ENCODE assay signal across 1 cellular context in the genomic region with DNA sequence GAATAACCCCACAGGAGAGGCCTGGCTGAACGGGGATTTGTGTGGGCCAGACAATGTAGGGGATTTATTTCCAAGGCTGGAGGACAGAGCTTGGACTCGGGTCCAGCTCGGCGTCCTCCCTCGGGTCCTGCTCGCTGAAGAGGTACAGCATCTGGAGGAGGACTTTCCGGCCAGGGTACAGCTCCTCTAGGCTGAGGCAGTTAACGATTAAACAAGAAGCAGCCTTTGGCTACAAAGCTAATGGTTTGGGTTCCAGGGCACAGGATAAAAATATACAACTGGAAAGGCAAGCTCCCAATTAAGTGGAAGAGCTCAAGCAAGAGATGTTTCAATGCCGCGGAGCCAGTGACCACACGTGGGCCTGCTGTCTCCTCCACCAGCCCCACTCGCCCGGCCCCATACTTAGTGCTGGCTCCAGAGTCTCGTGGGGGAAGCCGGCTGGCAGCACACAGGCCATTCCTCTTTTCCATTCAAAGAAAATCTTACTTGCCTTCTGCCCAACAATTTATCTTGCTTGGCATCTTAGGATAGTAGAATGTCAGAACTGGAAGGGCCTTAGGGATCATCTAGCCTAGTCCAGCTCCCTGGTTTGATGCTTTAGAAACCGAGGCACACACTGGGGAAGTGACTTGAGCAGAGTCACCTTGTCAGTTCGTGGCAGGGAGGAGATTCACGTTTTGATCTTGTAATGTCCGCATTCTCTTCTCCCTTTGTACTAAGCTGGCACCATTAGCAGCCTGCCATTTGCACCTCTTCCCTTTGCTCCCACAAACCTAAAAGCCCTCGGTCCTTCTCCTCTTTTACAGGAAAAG.
TF ChIP-seq lines count a peak whose summit lies in the region.

No MANE protein-coding gene starts in this region.

TF ChIP-seq in HepG2, 621 proteins besides CTCF, POLR2A, EP300 and RAD21 (continued from another document and continues in another):
- TF ChIP-seq, protein P1, sequence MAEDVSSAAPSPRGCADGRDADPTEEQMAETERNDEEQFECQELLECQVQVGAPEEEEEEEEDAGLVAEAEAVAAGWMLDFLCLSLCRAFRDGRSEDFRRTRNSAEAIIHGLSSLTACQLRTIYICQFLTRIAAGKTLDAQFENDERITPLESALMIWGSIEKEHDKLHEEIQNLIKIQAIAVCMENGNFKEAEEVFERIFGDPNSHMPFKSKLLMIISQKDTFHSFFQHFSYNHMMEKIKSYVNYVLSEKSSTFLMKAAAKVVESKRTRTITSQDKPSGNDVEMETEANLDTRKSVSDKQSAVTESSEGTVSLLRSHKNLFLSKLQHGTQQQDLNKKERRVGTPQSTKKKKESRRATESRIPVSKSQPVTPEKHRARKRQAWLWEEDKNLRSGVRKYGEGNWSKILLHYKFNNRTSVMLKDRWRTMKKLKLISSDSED (CRISPR knock-in tag; IDR thresholded peaks at IDR 0.05) = no peak
- TF ChIP-seq SMAD3 (CRISPR knock-in tag; IDR thresholded peaks at IDR 0.05) = no peak
- no peak for TF ChIP-seq ZNF713 (CRISPR knock-in tag; IDR thresholded peaks at IDR 0.05)
- no peak for TF ChIP-seq NONO (IDR thresholded peaks at IDR 0.05)
- TF ChIP-seq NONO (CRISPR knock-in tag; conservative IDR thresholded peaks at IDR 0.05) = no peak
- TF ChIP-seq NFIC (IDR thresholded peaks at IDR 0.05; ENCODE audit: low read length) = no peak
- TF ChIP-seq KLF6 (CRISPR knock-in tag; IDR thresholded peaks at IDR 0.05) = no peak
- no peak for TF ChIP-seq CAMTA2 (CRISPR knock-in tag; IDR thresholded peaks at IDR 0.05; ENCODE audit: borderline replicate concordance)
- TF ChIP-seq, protein P2, sequence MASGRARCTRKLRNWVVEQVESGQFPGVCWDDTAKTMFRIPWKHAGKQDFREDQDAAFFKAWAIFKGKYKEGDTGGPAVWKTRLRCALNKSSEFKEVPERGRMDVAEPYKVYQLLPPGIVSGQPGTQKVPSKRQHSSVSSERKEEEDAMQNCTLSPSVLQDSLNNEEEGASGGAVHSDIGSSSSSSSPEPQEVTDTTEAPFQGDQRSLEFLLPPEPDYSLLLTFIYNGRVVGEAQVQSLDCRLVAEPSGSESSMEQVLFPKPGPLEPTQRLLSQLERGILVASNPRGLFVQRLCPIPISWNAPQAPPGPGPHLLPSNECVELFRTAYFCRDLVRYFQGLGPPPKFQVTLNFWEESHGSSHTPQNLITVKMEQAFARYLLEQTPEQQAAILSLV (CRISPR knock-in tag; IDR thresholded peaks at IDR 0.05; ENCODE audit: borderline replicate concordance) = no peak
- TF ChIP-seq, protein P3, sequence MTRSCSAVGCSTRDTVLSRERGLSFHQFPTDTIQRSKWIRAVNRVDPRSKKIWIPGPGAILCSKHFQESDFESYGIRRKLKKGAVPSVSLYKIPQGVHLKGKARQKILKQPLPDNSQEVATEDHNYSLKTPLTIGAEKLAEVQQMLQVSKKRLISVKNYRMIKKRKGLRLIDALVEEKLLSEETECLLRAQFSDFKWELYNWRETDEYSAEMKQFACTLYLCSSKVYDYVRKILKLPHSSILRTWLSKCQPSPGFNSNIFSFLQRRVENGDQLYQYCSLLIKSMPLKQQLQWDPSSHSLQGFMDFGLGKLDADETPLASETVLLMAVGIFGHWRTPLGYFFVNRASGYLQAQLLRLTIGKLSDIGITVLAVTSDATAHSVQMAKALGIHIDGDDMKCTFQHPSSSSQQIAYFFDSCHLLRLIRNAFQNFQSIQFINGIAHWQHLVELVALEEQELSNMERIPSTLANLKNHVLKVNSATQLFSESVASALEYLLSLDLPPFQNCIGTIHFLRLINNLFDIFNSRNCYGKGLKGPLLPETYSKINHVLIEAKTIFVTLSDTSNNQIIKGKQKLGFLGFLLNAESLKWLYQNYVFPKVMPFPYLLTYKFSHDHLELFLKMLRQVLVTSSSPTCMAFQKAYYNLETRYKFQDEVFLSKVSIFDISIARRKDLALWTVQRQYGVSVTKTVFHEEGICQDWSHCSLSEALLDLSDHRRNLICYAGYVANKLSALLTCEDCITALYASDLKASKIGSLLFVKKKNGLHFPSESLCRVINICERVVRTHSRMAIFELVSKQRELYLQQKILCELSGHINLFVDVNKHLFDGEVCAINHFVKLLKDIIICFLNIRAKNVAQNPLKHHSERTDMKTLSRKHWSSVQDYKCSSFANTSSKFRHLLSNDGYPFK (CRISPR knock-in tag; IDR thresholded peaks at IDR 0.05; ENCODE audit: borderline replicate concordance) = no peak
- TF ChIP-seq BRCA1 (CRISPR knock-in tag; IDR thresholded peaks at IDR 0.05) = no peak
- no peak for TF ChIP-seq ZFP90 (CRISPR knock-in tag; IDR thresholded peaks at IDR 0.05; ENCODE audit: borderline replicate concordance)
- TF ChIP-seq, protein P4, sequence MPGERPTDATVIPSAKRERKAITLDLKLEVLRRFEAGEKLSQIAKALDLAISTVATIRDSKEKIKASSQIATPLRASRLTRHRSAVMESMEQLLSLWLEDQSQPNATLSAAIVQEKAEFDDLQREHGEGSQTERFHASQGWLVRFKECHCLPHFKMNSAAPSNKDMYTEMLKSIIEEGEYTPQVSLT (CRISPR knock-in tag; IDR thresholded peaks at IDR 0.05; ENCODE audit: borderline replicate concordance, low read depth) = no peak
- TF ChIP-seq NPAS2 (CRISPR knock-in tag; IDR thresholded peaks at IDR 0.05; ENCODE audit: borderline replicate concordance) = no peak
- TF ChIP-seq MAFG (CRISPR knock-in tag; IDR thresholded peaks at IDR 0.05) = no peak
- TF ChIP-seq, protein P5, sequence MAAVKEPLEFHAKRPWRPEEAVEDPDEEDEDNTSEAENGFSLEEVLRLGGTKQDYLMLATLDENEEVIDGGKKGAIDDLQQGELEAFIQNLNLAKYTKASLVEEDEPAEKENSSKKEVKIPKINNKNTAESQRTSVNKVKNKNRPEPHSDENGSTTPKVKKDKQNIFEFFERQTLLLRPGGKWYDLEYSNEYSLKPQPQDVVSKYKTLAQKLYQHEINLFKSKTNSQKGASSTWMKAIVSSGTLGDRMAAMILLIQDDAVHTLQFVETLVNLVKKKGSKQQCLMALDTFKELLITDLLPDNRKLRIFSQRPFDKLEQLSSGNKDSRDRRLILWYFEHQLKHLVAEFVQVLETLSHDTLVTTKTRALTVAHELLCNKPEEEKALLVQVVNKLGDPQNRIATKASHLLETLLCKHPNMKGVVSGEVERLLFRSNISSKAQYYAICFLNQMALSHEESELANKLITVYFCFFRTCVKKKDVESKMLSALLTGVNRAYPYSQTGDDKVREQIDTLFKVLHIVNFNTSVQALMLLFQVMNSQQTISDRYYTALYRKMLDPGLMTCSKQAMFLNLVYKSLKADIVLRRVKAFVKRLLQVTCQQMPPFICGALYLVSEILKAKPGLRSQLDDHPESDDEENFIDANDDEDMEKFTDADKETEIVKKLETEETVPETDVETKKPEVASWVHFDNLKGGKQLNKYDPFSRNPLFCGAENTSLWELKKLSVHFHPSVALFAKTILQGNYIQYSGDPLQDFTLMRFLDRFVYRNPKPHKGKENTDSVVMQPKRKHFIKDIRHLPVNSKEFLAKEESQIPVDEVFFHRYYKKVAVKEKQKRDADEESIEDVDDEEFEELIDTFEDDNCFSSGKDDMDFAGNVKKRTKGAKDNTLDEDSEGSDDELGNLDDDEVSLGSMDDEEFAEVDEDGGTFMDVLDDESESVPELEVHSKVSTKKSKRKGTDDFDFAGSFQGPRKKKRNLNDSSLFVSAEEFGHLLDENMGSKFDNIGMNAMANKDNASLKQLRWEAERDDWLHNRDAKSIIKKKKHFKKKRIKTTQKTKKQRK (IDR thresholded peaks at IDR 0.05; ENCODE audit: low read length) = no peak
- TF ChIP-seq ZNF776 (CRISPR knock-in tag; IDR thresholded peaks at IDR 0.05) = no peak
- no peak for TF ChIP-seq PHB2 (IDR thresholded peaks at IDR 0.05; ENCODE audit: partially characterized antibody)
- TF ChIP-seq, protein P6, sequence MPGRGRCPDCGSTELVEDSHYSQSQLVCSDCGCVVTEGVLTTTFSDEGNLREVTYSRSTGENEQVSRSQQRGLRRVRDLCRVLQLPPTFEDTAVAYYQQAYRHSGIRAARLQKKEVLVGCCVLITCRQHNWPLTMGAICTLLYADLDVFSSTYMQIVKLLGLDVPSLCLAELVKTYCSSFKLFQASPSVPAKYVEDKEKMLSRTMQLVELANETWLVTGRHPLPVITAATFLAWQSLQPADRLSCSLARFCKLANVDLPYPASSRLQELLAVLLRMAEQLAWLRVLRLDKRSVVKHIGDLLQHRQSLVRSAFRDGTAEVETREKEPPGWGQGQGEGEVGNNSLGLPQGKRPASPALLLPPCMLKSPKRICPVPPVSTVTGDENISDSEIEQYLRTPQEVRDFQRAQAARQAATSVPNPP (CRISPR knock-in tag; IDR thresholded peaks at IDR 0.05) = no peak
- TF ChIP-seq STAG1 (CRISPR knock-in tag; IDR thresholded peaks at IDR 0.05) = no peak
- TF ChIP-seq TBX2 (CRISPR knock-in tag; IDR thresholded peaks at IDR 0.05; ENCODE audit: borderline replicate concordance) = no peak
- TF ChIP-seq, protein P7, sequence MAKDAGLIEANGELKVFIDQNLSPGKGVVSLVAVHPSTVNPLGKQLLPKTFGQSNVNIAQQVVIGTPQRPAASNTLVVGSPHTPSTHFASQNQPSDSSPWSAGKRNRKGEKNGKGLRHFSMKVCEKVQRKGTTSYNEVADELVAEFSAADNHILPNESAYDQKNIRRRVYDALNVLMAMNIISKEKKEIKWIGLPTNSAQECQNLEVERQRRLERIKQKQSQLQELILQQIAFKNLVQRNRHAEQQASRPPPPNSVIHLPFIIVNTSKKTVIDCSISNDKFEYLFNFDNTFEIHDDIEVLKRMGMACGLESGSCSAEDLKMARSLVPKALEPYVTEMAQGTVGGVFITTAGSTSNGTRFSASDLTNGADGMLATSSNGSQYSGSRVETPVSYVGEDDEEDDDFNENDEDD (CRISPR knock-in tag; IDR thresholded peaks at IDR 0.05; ENCODE audit: borderline replicate concordance) = no peak
- TF ChIP-seq, protein P8, sequence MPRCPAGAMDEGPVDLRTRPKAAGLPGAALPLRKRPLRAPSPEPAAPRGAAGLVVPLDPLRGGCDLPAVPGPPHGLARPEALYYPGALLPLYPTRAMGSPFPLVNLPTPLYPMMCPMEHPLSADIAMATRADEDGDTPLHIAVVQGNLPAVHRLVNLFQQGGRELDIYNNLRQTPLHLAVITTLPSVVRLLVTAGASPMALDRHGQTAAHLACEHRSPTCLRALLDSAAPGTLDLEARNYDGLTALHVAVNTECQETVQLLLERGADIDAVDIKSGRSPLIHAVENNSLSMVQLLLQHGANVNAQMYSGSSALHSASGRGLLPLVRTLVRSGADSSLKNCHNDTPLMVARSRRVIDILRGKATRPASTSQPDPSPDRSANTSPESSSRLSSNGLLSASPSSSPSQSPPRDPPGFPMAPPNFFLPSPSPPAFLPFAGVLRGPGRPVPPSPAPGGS (CRISPR knock-in tag; IDR thresholded peaks at IDR 0.05) = no peak
- 0 out of 2 replicates have a peak, but pooled peaks have one; percentile 67 for TF ChIP-seq ZSCAN20 (CRISPR knock-in tag; IDR thresholded peaks at IDR 0.05; ENCODE audit: borderline replicate concordance)
- TF ChIP-seq GPN1 (CRISPR knock-in tag; IDR thresholded peaks at IDR 0.05; ENCODE audit: borderline replicate concordance) = no peak
- TF ChIP-seq IKZF1 (IDR thresholded peaks at IDR 0.05) = no peak
- TF ChIP-seq, protein P9, sequence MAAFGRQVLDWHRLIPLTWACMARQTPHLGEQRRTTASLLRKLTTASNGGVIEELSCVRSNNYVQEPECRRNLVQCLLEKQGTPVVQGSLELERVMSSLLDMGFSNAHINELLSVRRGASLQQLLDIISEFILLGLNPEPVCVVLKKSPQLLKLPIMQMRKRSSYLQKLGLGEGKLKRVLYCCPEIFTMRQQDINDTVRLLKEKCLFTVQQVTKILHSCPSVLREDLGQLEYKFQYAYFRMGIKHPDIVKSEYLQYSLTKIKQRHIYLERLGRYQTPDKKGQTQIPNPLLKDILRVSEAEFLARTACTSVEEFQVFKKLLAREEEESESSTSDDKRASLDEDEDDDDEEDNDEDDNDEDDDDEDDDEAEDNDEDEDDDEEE (CRISPR knock-in tag; IDR thresholded peaks at IDR 0.05) = no peak
- TF ChIP-seq PHF8 (CRISPR knock-in tag; IDR thresholded peaks at IDR 0.05) = peak; percentile 5; the same call in 1 of the 2 replicates
- TF ChIP-seq ZBTB7B (CRISPR knock-in tag; IDR thresholded peaks at IDR 0.05) = peak; percentile 40; the same call in 1 of the 2 replicates
- TF ChIP-seq ZFYVE20 (CRISPR knock-in tag; IDR thresholded peaks at IDR 0.05; ENCODE audit: borderline replicate concordance, low read depth) = no peak
- no peak for TF ChIP-seq ZNF572 (CRISPR knock-in tag; IDR thresholded peaks at IDR 0.05)
- TF ChIP-seq ZNF761 (CRISPR knock-in tag; conservative IDR thresholded peaks at IDR 0.05) = no peak
- no peak for TF ChIP-seq NCOA2 (CRISPR knock-in tag; IDR thresholded peaks at IDR 0.05)
- no peak for TF ChIP-seq ZNF746 (CRISPR knock-in tag; IDR thresholded peaks at IDR 0.05)
- no peak for TF ChIP-seq SPEN (CRISPR knock-in tag; IDR thresholded peaks at IDR 0.05; ENCODE audit: low read depth)
- no peak for TF ChIP-seq HMG20B (CRISPR knock-in tag; conservative IDR thresholded peaks at IDR 0.05)
- TF ChIP-seq, protein P10, sequence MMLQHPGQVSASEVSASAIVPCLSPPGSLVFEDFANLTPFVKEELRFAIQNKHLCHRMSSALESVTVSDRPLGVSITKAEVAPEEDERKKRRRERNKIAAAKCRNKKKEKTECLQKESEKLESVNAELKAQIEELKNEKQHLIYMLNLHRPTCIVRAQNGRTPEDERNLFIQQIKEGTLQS (CRISPR knock-in tag; IDR thresholded peaks at IDR 0.05) = no peak
- no peak for TF ChIP-seq RBM22 (optimal IDR thresholded peaks at IDR 0.05; ENCODE audit: low read length)
- TF ChIP-seq ZNF382 (CRISPR knock-in tag; IDR thresholded peaks at IDR 0.05; ENCODE audit: borderline replicate concordance) = no peak
- TF ChIP-seq, protein P11, sequence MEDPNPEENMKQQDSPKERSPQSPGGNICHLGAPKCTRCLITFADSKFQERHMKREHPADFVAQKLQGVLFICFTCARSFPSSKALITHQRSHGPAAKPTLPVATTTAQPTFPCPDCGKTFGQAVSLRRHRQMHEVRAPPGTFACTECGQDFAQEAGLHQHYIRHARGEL (CRISPR knock-in tag; IDR thresholded peaks at IDR 0.05) = no peak
- TF ChIP-seq MTA3 (CRISPR knock-in tag; IDR thresholded peaks at IDR 0.05) = no peak
- TF ChIP-seq MIER3 (CRISPR knock-in tag; IDR thresholded peaks at IDR 0.05; ENCODE audit: borderline replicate concordance) = peak; percentile 31; the same call in 1 of the 2 replicates
- peak; percentile 60; the same call in 1 of the 2 replicates for TF ChIP-seq GLI4 (CRISPR knock-in tag; IDR thresholded peaks at IDR 0.05; ENCODE audit: borderline replicate concordance)
- no peak for TF ChIP-seq ZNF629 (CRISPR knock-in tag; conservative IDR thresholded peaks at IDR 0.05)
- no peak for TF ChIP-seq ZNF34 (CRISPR knock-in tag; IDR thresholded peaks at IDR 0.05; ENCODE audit: borderline replicate concordance)
- TF ChIP-seq ISX (CRISPR knock-in tag; conservative IDR thresholded peaks at IDR 0.05) = no peak
